Comparison of ENCODE assay signal across 20 cellular contexts in the genomic region with DNA sequence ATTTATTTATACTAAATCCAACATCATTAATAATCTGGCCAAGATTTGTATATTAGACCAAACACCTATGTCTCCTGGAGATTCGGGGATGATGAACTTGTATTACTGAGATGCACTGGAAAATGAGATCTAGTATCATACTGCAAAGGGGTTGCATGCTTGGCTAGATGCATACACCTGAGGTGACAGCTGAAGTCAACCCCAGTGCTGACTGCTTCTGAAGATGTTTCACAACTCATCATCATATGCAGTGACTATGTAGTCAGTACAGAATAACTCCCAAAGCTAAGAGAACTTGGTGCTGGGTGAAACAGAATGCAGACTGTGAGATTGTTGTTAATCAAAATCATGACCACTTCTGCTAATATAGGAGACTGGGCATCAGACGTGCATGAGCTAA.
"Had no signal": no experiment of that assay in that cellular context is flagged by ENCODE, and none has a peak within 500 bp of the region (broad histone marks: within the 10 kb centered on the region; RNA-seq: fewer than 3 reads in every experiment).

No MANE protein-coding gene starts in this region.

- ATAC-seq: esophagus mucosa; heart left ventricle; left lobe of liver; naive thymus-derived CD4-positive, alpha-beta T cell; psoas muscle; right lobe of liver; stimulated activated effector memory CD8-positive, alpha-beta T cell treated with anti-CD3 and anti-CD28 coated beads, Interleukin-12 subunit alpha, Interleukin-12 subunit beta, amount 100 ng/mL, for 72 hours; stimulated activated naive CD8-positive, alpha-beta T cell treated with anti-CD3 and anti-CD28 coated beads, Interleukin-15, Interleukin-2, amounts not matched to agents 100 U/mL and 50 U/mL, for 24 hours had no signal

- H3K4me3 ChIP-seq: heart left ventricle, psoas muscle, right lobe of liver, suprapubic skin, thyroid gland, upper lobe of left lung, uterus had no signal

- DNase-seq: effector memory CD4-positive, alpha-beta T cell; heart left ventricle; hippocampal formation; kidney glomerular epithelial cell; mammary epithelial cell; naive thymus-derived CD4-positive, alpha-beta T cell; nephron progenitor cell; psoas muscle; retina; right lobe of liver; stimulated activated CD4-positive, alpha-beta T cell treated with anti-CD3 and anti-CD28 coated beads, Interleukin-4, amount 100 ng/mL, for 1 hour; stimulated activated CD8-positive, alpha-beta memory T cell treated with anti-CD3 and anti-CD28 coated beads, Interleukin-4, amount 100 ng/mL, for 48 hours; stimulated activated naive CD8-positive, alpha-beta T cell treated with anti-CD3 and anti-CD28 coated beads, Interleukin-15, Interleukin-2, amounts not matched to agents 100 U/mL and 50 U/mL, for 24 hours; thyroid gland; upper lobe of left lung; uterus had no signal

- H3K27me3 ChIP-seq: heart left ventricle, right lobe of liver, suprapubic skin, thyroid gland, upper lobe of left lung, uterus had no signal

- H3K27ac ChIP-seq: heart left ventricle, psoas muscle, right lobe of liver, suprapubic skin, thyroid gland, upper lobe of left lung, uterus had no signal

- H3K4me1 ChIP-seq: heart left ventricle, psoas muscle, right lobe of liver, suprapubic skin, thyroid gland, upper lobe of left lung, uterus had no signal

- H3K36me3 ChIP-seq: heart left ventricle, right lobe of liver, suprapubic skin, thyroid gland, upper lobe of left lung, uterus had no signal

- H3K9me3 ChIP-seq: psoas muscle, right lobe of liver, suprapubic skin, thyroid gland, upper lobe of left lung, uterus had no signal
